ENCODE assay signal across 10 cellular contexts in genomic region chr17:19263621-19264010, GRCh38. TPM values are rescaled to one million over a fixed set of nuclear protein-coding genes. Genes with fewer than 3 reads are reported as not detected.
DNase-seq lines count a peak whose midpoint lies in the region; ATAC-seq and TF ChIP-seq lines count a peak whose summit lies in the region.
"Had no signal": no experiment of that assay in that cellular context is flagged by ENCODE, and none has a peak within 500 bp of the region (broad histone marks: within the 10 kb centered on the region; RNA-seq: fewer than 3 reads in every experiment).

No MANE protein-coding gene starts in this region.

- no peak overlapping the region for H3K23ac ChIP-seq in mesendoderm (ENCODE audit: low read length)

- H3K27me3 ChIP-seq in suprapubic skin = no peaks in the 10 kb centered on the region
- H3K27me3 ChIP-seq in mesendoderm (ENCODE audit: insufficient read depth, low read length, poor library complexity) = no peaks in the 10 kb centered on the region
- no peaks in the 10 kb centered on the region for H3K27me3 ChIP-seq in H7 (ENCODE audit: control insufficient read depth, insufficient read depth, low read length)

- H3K4me2 ChIP-seq in mesendoderm (ENCODE audit: low read length) = no peak overlapping the region

- no peak overlapping the region for H3K4ac ChIP-seq in mesendoderm (ENCODE audit: low read depth, low read length)

- TF ChIP-seq CTCF in suprapubic skin (IDR thresholded peaks at IDR 0.05) = no peak

- no peaks in the 10 kb centered on the region for H3K36me3 ChIP-seq in suprapubic skin
- no peaks in the 10 kb centered on the region for H3K36me3 ChIP-seq in mesendoderm (ENCODE audit: control insufficient read depth, insufficient read depth, low read length)
- no peaks in the 10 kb centered on the region for H3K36me3 ChIP-seq in H7 (replicated peaks; ENCODE audit: control insufficient read depth, insufficient read depth, low read length)

- H3K27ac ChIP-seq in suprapubic skin (peak overlapping the region; percentile 76), mesendoderm (ENCODE audit: low read depth, low read length) (no peak overlapping the region)

- H2AK5ac ChIP-seq in mesendoderm (ENCODE audit: low read length) = no peak overlapping the region

- no peak overlapping the region for H2BK5ac ChIP-seq in mesendoderm (ENCODE audit: low read length)

- H3K4me3 ChIP-seq in suprapubic skin (no peak overlapping the region), mesendoderm (ENCODE audit: low read length) (no peak overlapping the region), H7 (ENCODE audit: insufficient read depth, low read depth, low read length) (no peak overlapping the region)

- DNase-seq in LHCN-M2 (ENCODE audit: low read depth) = peak; percentile 82
- DNase-seq in dermis blood vessel endothelial cell = peak; percentile 78
- no peak for DNase-seq in left lobe of liver (ENCODE audit: low spot score)
- no peak for DNase-seq in suprapubic skin (ENCODE audit: low spot score in 2 of 2)
- DNase-seq in mesendoderm = no peak
- DNase-seq in germinal center (ENCODE audit: low spot score) = no peak
- DNase-seq in H7 = no peak
- DNase-seq: DMS 273 treated with DMSO at 0.1 percent for 48 hours, retina had no signal

- H3K4me1 ChIP-seq in suprapubic skin (peaks cover 84% of the 10 kb centered on the region), mesendoderm (ENCODE audit: control insufficient read depth, low read depth, low read length) (no peaks in the 10 kb centered on the region)

- H4K5ac ChIP-seq in mesendoderm (ENCODE audit: low read length) = no peak overlapping the region

- TF ChIP-seq EP300 in suprapubic skin (IDR thresholded peaks at IDR 0.05) = no peak

- TF ChIP-seq POLR2A in suprapubic skin (IDR thresholded peaks at IDR 0.05) = no peak

- ATAC-seq in left lobe of liver (peak; percentile 38), HG03521 (IDR thresholded peaks at IDR 0.05; ENCODE audit: unreplicated experiment) (no peak)

- H3K56ac ChIP-seq in mesendoderm (ENCODE audit: low read length) = no peak overlapping the region

- peaks cover 20% of the 10 kb centered on the region for H3K79me2 ChIP-seq in mesendoderm (ENCODE audit: control insufficient read depth, insufficient read depth, low read length)

- no peak overlapping the region for H4K8ac ChIP-seq in mesendoderm (ENCODE audit: low read depth, low read length)

- no peak overlapping the region for H2BK120ac ChIP-seq in mesendoderm (ENCODE audit: low read depth, low read length)

- 52% methylated on average over 3 of the region's 3 CpGs for WGBS in suprapubic skin
- WGBS in mesendoderm (ENCODE audit: extremely low coverage, insufficient coverage, low lambda C conversion rate) = no CpG with 5 or more reads among the region's 3 CpGs

- H3K18ac ChIP-seq in mesendoderm (ENCODE audit: low read length) = no peak overlapping the region

- no peak overlapping the region for H3K9ac ChIP-seq in mesendoderm (ENCODE audit: low read length)

- peaks cover 35% of the 10 kb centered on the region for H3K79me1 ChIP-seq in mesendoderm (ENCODE audit: low read length)

- no peak overlapping the region for H2BK15ac ChIP-seq in mesendoderm (replicated peaks; ENCODE audit: low read depth)

- no peaks in the 10 kb centered on the region for H3K9me3 ChIP-seq in suprapubic skin

RNA-seq across cellular contexts. Expression of gene EPN2, which starts 26.4 kb away (rescaled TPM):
- total RNA-seq in LHCN-M2 (2014; rRNA removed) (18.5 and 28.1 TPM in 2 replicates), dermis blood vessel endothelial cell (31.1 and 34.2 TPM in 2 replicates), left lobe of liver (13.1 TPM), suprapubic skin (100 to 1,000 TPM in 3 of 4 donors, 10 to 100 TPM in 1; 95.9 to 276 (median 131) TPM)
- polyA plus RNA-seq in LHCN-M2 (2012) = 12.3 TPM
- 41.2 TPM for polyA plus RNA-seq in mesendoderm (2013, experiment 1 of 2)
- polyA plus RNA-seq in mesendoderm (2013, experiment 2 of 2) = 40.6 TPM
- 23.7 and 30.3 TPM in 2 replicates for total RNA-seq in H7 (2014; rRNA removed; shearing (Covaris generic))

Comparison
In these comparisons a context has a peak if more than half of its experiments do, and no peak if none do; other contexts are left out.
1. DNase-seq: peak in LHCN-M2 (single experiment) and dermis blood vessel endothelial cell (single experiment); none in left lobe of liver (single experiment), suprapubic skin (0 of 2), mesendoderm (single experiment), germinal center (single experiment) and H7 (single experiment).